ENCODE assay signal across 13 cellular contexts in genomic region chr14:50791201-50791600, GRCh38. TPM values are rescaled to one million over a fixed set of nuclear protein-coding genes. Genes with fewer than 3 reads are reported as not detected.
DNase-seq lines count a peak whose midpoint lies in the region; ATAC-seq and TF ChIP-seq lines count a peak whose summit lies in the region.
"Had no signal": no experiment of that assay in that cellular context is flagged by ENCODE, and none has a peak within 500 bp of the region (broad histone marks: within the 10 kb centered on the region; RNA-seq: fewer than 3 reads in every experiment).

No MANE protein-coding gene starts in this region.

- H3K4me1 Mint-ChIP-seq in CD8-positive, alpha-beta memory T cell: peaks cover 87 to 100% (median 93%) of the 10 kb centered on the region in 3 donors
- H3K4me1 Mint-ChIP-seq in activated naive CD8-positive, alpha-beta T cell treated with anti-CD3 and anti-CD28 coated beads, Interleukin-2, amount 10 ng/mL, durations not matched to agents 7 days and 5 days: peaks cover 57% of the 10 kb centered on the region

- TF ChIP-seq CTCF in upper lobe of left lung (IDR thresholded peaks at IDR 0.05): no peak

- TF ChIP-seq EP300 in upper lobe of left lung (IDR thresholded peaks at IDR 0.05): no peak

- H3K9me3 ChIP-seq in CD8-positive, alpha-beta memory T cell (ENCODE audit: low read length): no peaks in the 10 kb centered on the region
- no peaks in the 10 kb centered on the region for H3K9me3 ChIP-seq in upper lobe of left lung

- CTCF ChIA-PET in CD8-positive, alpha-beta memory T cell (lab: Charles Lee): interaction anchor here (1.4 to 12.2 kb wide), 5 partner anchors 10 to 67 kb away, joined by 4 to 122 read pairs (median 9); no protein-coding TSS in a partner anchor

- 81 to 88% methylated on average over 3 of the region's 3 CpGs for WGBS in upper lobe of left lung, 2 donors

- POLR2A ChIA-PET in CD8-positive, alpha-beta memory T cell (lab: Charles Lee): interaction anchor here (0.7 to 3.3 kb wide), 5 partner anchors 38 to 68 kb away, joined by 3 to 13 read pairs (median 4); partner anchors contain the start of gene NIN
- POLR2A ChIA-PET in activated naive CD8-positive, alpha-beta T cell treated with anti-CD3 and anti-CD28 coated beads, Interleukin-2, amount 10 ng/mL, durations not matched to agents 7 days and 5 days (lab: Charles Lee): interaction anchor here (0.5 to 2.2 kb wide), 3 partner anchors 22 to 1951 kb away, joined by 3 to 7 read pairs (median 5); partner anchors contain the start of gene NIN

- H3K4me1 ChIP-seq in CD8-positive, alpha-beta memory T cell (ENCODE audit: insufficient read depth, low read length): peaks cover 68% of the 10 kb centered on the region
- H3K4me1 ChIP-seq in upper lobe of left lung: peaks cover 0 to 9% (median 0%) of the 10 kb centered on the region in 4 donors

- no peaks in the 10 kb centered on the region for H3K9me3 Mint-ChIP-seq in CD8-positive, alpha-beta memory T cell
- H3K9me3 Mint-ChIP-seq in activated naive CD8-positive, alpha-beta T cell treated with anti-CD3 and anti-CD28 coated beads, Interleukin-2, amount 10 ng/mL, durations not matched to agents 7 days and 5 days: no peaks in the 10 kb centered on the region

- H3K27ac Mint-ChIP-seq in CD8-positive, alpha-beta memory T cell: peak overlapping the region; percentile 20 to 95 (median 88)
- H3K27ac Mint-ChIP-seq in activated naive CD8-positive, alpha-beta T cell treated with anti-CD3 and anti-CD28 coated beads, Interleukin-2, amount 10 ng/mL, durations not matched to agents 7 days and 5 days: peak overlapping the region; percentile 85

- H3K27ac ChIP-seq in CD8-positive, alpha-beta memory T cell (ENCODE audit: low read depth, low read length): no peak overlapping the region
- no peak overlapping the region for H3K27ac ChIP-seq in upper lobe of left lung

- no peak for TF ChIP-seq POLR2A in upper lobe of left lung (IDR thresholded peaks at IDR 0.05)

- ATAC-seq in GM18868 (IDR thresholded peaks at IDR 0.05; ENCODE audit: unreplicated experiment): peak; percentile 22
- ATAC-seq in HG02884 (IDR thresholded peaks at IDR 0.05; ENCODE audit: unreplicated experiment): peak; percentile 29
- ATAC-seq in activated naive CD8-positive, alpha-beta T cell treated with anti-CD3 and anti-CD28 coated beads, Interleukin-2, amount 10 ng/mL, durations not matched to agents 7 days and 5 days (ENCODE audit: low read depth): no peak
- ATAC-seq in upper lobe of left lung (ENCODE audit: low FRiP score in 2 of 2): no peak

- DNase-seq in CD8-positive, alpha-beta memory T cell: no peak
- no peak for DNase-seq in activated naive CD8-positive, alpha-beta T cell treated with anti-CD3 and anti-CD28 coated beads, Interleukin-2, amount 10 ng/mL, durations not matched to agents 7 days and 5 days
- DNase-seq in NCI-H2171 treated with DMSO at 0.1 percent for 48 hours (lab: John Stamatoyannopoulos, UW) (no peak), upper lobe of left lung (no peak), NCI-H510A (lab: John Stamatoyannopoulos, UW) (no peak), AG08396 (ENCODE audit: low spot score) (no peak)
- DNase-seq: amniotic stem cell; effector memory CD4-positive, alpha-beta T cell; midbrain; SIG-M5; stimulated activated CD8-positive, alpha-beta memory T cell treated with anti-CD3 and anti-CD28 coated beads, Interleukin-4, amount 100 ng/mL, for 48 hours had no signal

- H3K27me3 Mint-ChIP-seq in CD8-positive, alpha-beta memory T cell: no peaks in the 10 kb centered on the region
- H3K27me3 Mint-ChIP-seq in activated naive CD8-positive, alpha-beta T cell treated with anti-CD3 and anti-CD28 coated beads, Interleukin-2, amount 10 ng/mL, durations not matched to agents 7 days and 5 days: no peaks in the 10 kb centered on the region

- H3K4me3 ChIP-seq in CD8-positive, alpha-beta memory T cell (ENCODE audit: low read length): no peak overlapping the region
- no peak overlapping the region for H3K4me3 ChIP-seq in upper lobe of left lung

- H3K36me3 ChIP-seq in CD8-positive, alpha-beta memory T cell (ENCODE audit: insufficient read depth, low read length): no peaks in the 10 kb centered on the region
- H3K36me3 ChIP-seq in upper lobe of left lung: peaks cover 0 to 28% (median 7%) of the 10 kb centered on the region in 4 donors

- H3K36me3 Mint-ChIP-seq in CD8-positive, alpha-beta memory T cell: peaks cover 0 to 39% (median 17%) of the 10 kb centered on the region in 3 donors
- peaks cover 53% of the 10 kb centered on the region for H3K36me3 Mint-ChIP-seq in activated naive CD8-positive, alpha-beta T cell treated with anti-CD3 and anti-CD28 coated beads, Interleukin-2, amount 10 ng/mL, durations not matched to agents 7 days and 5 days

- peak overlapping the region in 6 of 7 donors; percentile 53 to 88 (median 72) for H3K4me3 Mint-ChIP-seq in CD8-positive, alpha-beta memory T cell
- H3K4me3 Mint-ChIP-seq in activated naive CD8-positive, alpha-beta T cell treated with anti-CD3 and anti-CD28 coated beads, Interleukin-2, amount 10 ng/mL, durations not matched to agents 7 days and 5 days: no peak overlapping the region

- H3K27me3 ChIP-seq in CD8-positive, alpha-beta memory T cell (ENCODE audit: insufficient read depth, low read length, poor library complexity, severe bottlenecking): no peaks in the 10 kb centered on the region
- H3K27me3 ChIP-seq in upper lobe of left lung: no peaks in the 10 kb centered on the region

RNA-seq across cellular contexts. Expression of gene NIN, which starts 39.8 kb away (rescaled TPM):
- 10 to 100 TPM; 73.8 to 77.8 TPM for total RNA-seq in CD8-positive, alpha-beta memory T cell
- 64.3 TPM for polyA plus RNA-seq in CD8-positive, alpha-beta memory T cell
- total RNA-seq in activated naive CD8-positive, alpha-beta T cell treated with anti-CD3 and anti-CD28 coated beads, Interleukin-2, amount 10 ng/mL, durations not matched to agents 7 days and 5 days: 100 to 1,000 TPM; 106 to 113 TPM
- total RNA-seq in upper lobe of left lung: 10 to 100 TPM; 24.8 to 50.3 (median 42.2) TPM

Comparison
In these comparisons a context has a peak if more than half of its experiments do, and no peak if none do; other contexts are left out.
1. ATAC-seq: peak in GM18868 (single experiment) and HG02884 (single experiment); none in activated naive CD8-positive, alpha-beta T cell treated with anti-CD3 and anti-CD28 coated beads, Interleukin-2, amount 10 ng/mL, durations not matched to agents 7 days and 5 days (single experiment) and upper lobe of left lung (0 of 2).